1 cellular context compared by ENCODE assay signal in genomic region chr7:47578581-47579270, GRCh38.
TF ChIP-seq lines count a peak whose summit lies in the region.

No MANE protein-coding gene starts in this region.

TF ChIP-seq in WTC11, 78 proteins besides CTCF, POLR2A, EP300 and RAD21 (continued from another document):
- TF ChIP-seq, protein P1, sequence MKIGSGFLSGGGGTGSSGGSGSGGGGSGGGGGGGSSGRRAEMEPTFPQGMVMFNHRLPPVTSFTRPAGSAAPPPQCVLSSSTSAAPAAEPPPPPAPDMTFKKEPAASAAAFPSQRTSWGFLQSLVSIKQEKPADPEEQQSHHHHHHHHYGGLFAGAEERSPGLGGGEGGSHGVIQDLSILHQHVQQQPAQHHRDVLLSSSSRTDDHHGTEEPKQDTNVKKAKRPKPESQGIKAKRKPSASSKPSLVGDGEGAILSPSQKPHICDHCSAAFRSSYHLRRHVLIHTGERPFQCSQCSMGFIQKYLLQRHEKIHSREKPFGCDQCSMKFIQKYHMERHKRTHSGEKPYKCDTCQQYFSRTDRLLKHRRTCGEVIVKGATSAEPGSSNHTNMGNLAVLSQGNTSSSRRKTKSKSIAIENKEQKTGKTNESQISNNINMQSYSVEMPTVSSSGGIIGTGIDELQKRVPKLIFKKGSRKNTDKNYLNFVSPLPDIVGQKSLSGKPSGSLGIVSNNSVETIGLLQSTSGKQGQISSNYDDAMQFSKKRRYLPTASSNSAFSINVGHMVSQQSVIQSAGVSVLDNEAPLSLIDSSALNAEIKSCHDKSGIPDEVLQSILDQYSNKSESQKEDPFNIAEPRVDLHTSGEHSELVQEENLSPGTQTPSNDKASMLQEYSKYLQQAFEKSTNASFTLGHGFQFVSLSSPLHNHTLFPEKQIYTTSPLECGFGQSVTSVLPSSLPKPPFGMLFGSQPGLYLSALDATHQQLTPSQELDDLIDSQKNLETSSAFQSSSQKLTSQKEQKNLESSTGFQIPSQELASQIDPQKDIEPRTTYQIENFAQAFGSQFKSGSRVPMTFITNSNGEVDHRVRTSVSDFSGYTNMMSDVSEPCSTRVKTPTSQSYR (CRISPR knock-in tag; IDR thresholded peaks at IDR 0.05) = no peak
- TF ChIP-seq NFATC4 (CRISPR knock-in tag; IDR thresholded peaks at IDR 0.05) = no peak
TF ChIP-seq in WTC11: peak in this region for 0.
